ENCODE assay signal across 8 cellular contexts in genomic region chr1:10941891-10942541, GRCh38.
DNase-seq lines count a peak whose midpoint lies in the region; ATAC-seq and TF ChIP-seq lines count a peak whose summit lies in the region.

No MANE protein-coding gene starts in this region.

- H3K27ac Mint-ChIP-seq in Calu3 (ENCODE audit: unreplicated experiment): no peak overlapping the region
- H3K27ac Mint-ChIP-seq in central memory CD8-positive, alpha-beta T cell (ENCODE audit: low read depth): no peak overlapping the region

- no peaks in the 10 kb centered on the region for H3K36me3 Mint-ChIP-seq in Calu3 (ENCODE audit: insufficient read depth, unreplicated experiment)
- H3K36me3 Mint-ChIP-seq in central memory CD8-positive, alpha-beta T cell (ENCODE audit: insufficient read depth): peaks cover 1% of the 10 kb centered on the region

- no peak overlapping the region for H3K4me3 Mint-ChIP-seq in Calu3 (ENCODE audit: low read depth, unreplicated experiment)
- H3K4me3 Mint-ChIP-seq in central memory CD8-positive, alpha-beta T cell: no peak overlapping the region

- 12% methylated on average over 4 of the region's 21 CpGs for WGBS in right lobe of liver (ENCODE audit: insufficient coverage, low coverage, low lambda C conversion rate, missing lambda C conversion rate)

- peaks cover 24% of the 10 kb centered on the region for H3K27me3 Mint-ChIP-seq in Calu3 (ENCODE audit: unreplicated experiment)
- H3K27me3 Mint-ChIP-seq in central memory CD8-positive, alpha-beta T cell: peaks cover 30% of the 10 kb centered on the region

- CTCF ChIA-PET in Calu3 (lab: Charles Lee): interaction anchor here (0.7 to 1.0 kb wide), 2 partner anchors 337 to 435 kb away, joined by 3 to 5 read pairs; no protein-coding TSS in a partner anchor

- H3K27ac ChIP-seq in WERI-Rb-1: no peak overlapping the region
- no peak overlapping the region for H3K27ac ChIP-seq in right lobe of liver

- H3K27me3 ChIP-seq in WERI-Rb-1 (ENCODE audit: insufficient read depth, low read depth, severe bottlenecking): no peaks in the 10 kb centered on the region
- H3K27me3 ChIP-seq in right lobe of liver: no peaks in the 10 kb centered on the region

- intact Hi-C loops in Calu3 (cut with micrococcal nuclease; ENCODE audit: unreplicated experiment): loop anchor here (10.0 kb wide), 1 partner anchor 437 kb away; no protein-coding TSS in a partner anchor
- intact Hi-C loops in right lobe of liver (cut with DNase I): no loop called here

- peaks cover 8% of the 10 kb centered on the region for H3K4me1 Mint-ChIP-seq in Calu3 (ENCODE audit: low read depth, unreplicated experiment)
- peaks cover 28% of the 10 kb centered on the region for H3K4me1 Mint-ChIP-seq in central memory CD8-positive, alpha-beta T cell

- DNase-seq in Calu3 (peak; percentile 62), HUDEP-2 (lab: John Stamatoyannopoulos, UW; ENCODE audit: unreplicated experiment in 76 of 76) (peak in 43 of 76 experiments; percentile 1 to 58 (median 28)), WERI-Rb-1 (peak; percentile 62), right lobe of liver (peak in 2 of 3 donors; percentile 50 to 66)
- DNase-seq in central memory CD8-positive, alpha-beta T cell (ENCODE audit: low spot score in 2 of 2): peak; percentile 39 to 69
- DNase-seq in stimulated activated CD8-positive, alpha-beta memory T cell treated with anti-CD3 and anti-CD28 coated beads, Interleukin-2, amount 100 ng/mL, for 48 hours (ENCODE audit: low read depth in 2 of 2): peak; percentile 57 to 59

- no peaks in the 10 kb centered on the region for H3K9me3 Mint-ChIP-seq in Calu3 (ENCODE audit: low read depth, unreplicated experiment)
- H3K9me3 Mint-ChIP-seq in central memory CD8-positive, alpha-beta T cell: no peaks in the 10 kb centered on the region

- no TSS peak for BruUV-seq in Calu3 (replicated peaks; lab: Mats Ljungman, UMichigan)

- ATAC-seq in central memory CD8-positive, alpha-beta T cell (replicated peaks; ENCODE audit: extremely low read depth, poor library complexity, severe bottlenecking): no peak
- ATAC-seq in right lobe of liver: peak; percentile 40 to 67 (median 62)
- ATAC-seq in GM19023 (IDR thresholded peaks at IDR 0.05; ENCODE audit: unreplicated experiment): no peak
- ATAC-seq in GM21825 (IDR thresholded peaks at IDR 0.05; ENCODE audit: unreplicated experiment): no peak

- no peaks in the 10 kb centered on the region for H3K36me3 ChIP-seq in WERI-Rb-1
- H3K36me3 ChIP-seq in right lobe of liver: no peaks in the 10 kb centered on the region

- no peaks in the 10 kb centered on the region for H3K9me3 ChIP-seq in WERI-Rb-1 (ENCODE audit: severe bottlenecking)
- no peaks in the 10 kb centered on the region for H3K9me3 ChIP-seq in right lobe of liver

- H3K4me3 ChIP-seq in WERI-Rb-1 (ENCODE audit: low read depth, low read length): no peak overlapping the region; the same call in 1 of the 2 replicates
- H3K4me3 ChIP-seq in right lobe of liver: no peak overlapping the region

- H3K4me1 ChIP-seq in right lobe of liver: peaks cover 0 to 14% (median 0%) of the 10 kb centered on the region in 4 donors

- peak; percentile 92 for TF ChIP-seq CTCF in Calu3 (IDR thresholded peaks at IDR 0.05; ENCODE audit: unreplicated experiment)
- TF ChIP-seq CTCF in WERI-Rb-1 (IDR thresholded peaks at IDR 0.05; ENCODE audit: low read depth, low read length): peak; percentile 96
- TF ChIP-seq CTCF in right lobe of liver (IDR thresholded peaks at IDR 0.05): peak; percentile 74 to 89 (median 83)

- TF ChIP-seq POLR2A in right lobe of liver (IDR thresholded peaks at IDR 0.05): no peak

Comparison
In these comparisons a context has a peak if more than half of its experiments do, and no peak if none do; other contexts are left out.
1. ATAC-seq: peak in right lobe of liver (4 of 4); none in central memory CD8-positive, alpha-beta T cell (single experiment), GM19023 (single experiment) and GM21825 (single experiment).
2. Peak in every context shown above with its lines, with median percentiles within 50 percentile points of each other: DNase-seq and CTCF ChIP-seq.